In genomic region chr3:86930831-86931230, GRCh38 we compare ENCODE assay signal across 27 cellular contexts.
"Had no signal": no experiment of that assay in that cellular context is flagged by ENCODE, and none has a peak within 500 bp of the region (broad histone marks: within the 10 kb centered on the region; RNA-seq: fewer than 3 reads in every experiment).

No MANE protein-coding gene starts in this region.

- H3K4me1 ChIP-seq: body of pancreas, esophagus squamous epithelium, heart right ventricle, left lung, lower lobe of right lung, right atrium auricular region, spleen, testis, transverse colon had no signal

- H3K27ac ChIP-seq: body of pancreas, esophagus squamous epithelium, heart right ventricle, left lung, lower lobe of right lung, neural progenitor cell, right atrium auricular region, spleen, testis, transverse colon had no signal

- H2AFZ ChIP-seq: neural progenitor cell had no signal

- H3K27me3 ChIP-seq: body of pancreas, esophagus squamous epithelium, heart right ventricle, left lung, neural progenitor cell, right atrium auricular region, spleen, testis, transverse colon had no signal

- H3K9me3 Mint-ChIP-seq: activated CD4-positive, alpha-beta T cell treated with anti-CD3 and anti-CD28 coated beads, Interleukin-2, amount 10 ng/mL, durations not matched to agents 24 days and 14 days; activated T-cell treated with anti-CD3 and anti-CD28 coated beads, Interleukin-2, amount 50 U/mL, for 4 hours; dendritic cell treated with granulocyte-macrophage colony-stimulating factor and Interleukin-4, amounts not matched to agents 40 ng/mL and 50 ng/mL, for 4 days had no signal

- H3K4me1 Mint-ChIP-seq: activated CD4-positive, alpha-beta T cell treated with anti-CD3 and anti-CD28 coated beads, Interleukin-2, amount 10 ng/mL, durations not matched to agents 24 days and 14 days; activated T-helper 17 cell treated with anti-CD3 and anti-CD28 coated beads, Interleukin-2, amount 50 U/mL, for 72 hours; natural killer cell had no signal

- H3K36me3 ChIP-seq: esophagus squamous epithelium, heart right ventricle, left lung, lower lobe of right lung, neural progenitor cell, right atrium auricular region, spleen, transverse colon had no signal

- H3K9me3 ChIP-seq: body of pancreas, esophagus squamous epithelium, heart right ventricle, left lung, lower lobe of right lung, right atrium auricular region, spleen, testis, transverse colon had no signal

- DNase-seq: activated CD4-positive, alpha-beta memory T cell treated with anti-CD3 and anti-CD28 coated beads for 36 hours; activated CD4-positive, alpha-beta T cell treated with anti-CD3 and anti-CD28 coated beads, Interleukin-2, amount 10 ng/mL, durations not matched to agents 24 days and 14 days; activated CD4-positive, CD25-positive, alpha-beta regulatory T cell treated with anti-CD3 and anti-CD28 coated beads, Interleukin-2, amount 50 U/mL, for 72 hours; activated gamma-delta T cell treated with Interleukin-2 at 50 U/mL for 16 hours; activated T-cell treated with anti-CD3 and anti-CD28 coated beads, Interleukin-2, amount 50 U/mL, for 4 hours; anterior cingulate cortex; body of pancreas; esophagus squamous epithelium; foreskin melanocyte; heart right ventricle; kidney glomerular epithelial cell; left lung; lower lobe of right lung; mesenchymal stem cell; natural killer cell; occipital lobe; spleen; stimulated activated CD4-positive, alpha-beta T cell treated with anti-CD3 and anti-CD28 coated beads, Interleukin-2, amount 100 ng/mL, for 48 hours; stimulated activated naive CD8-positive, alpha-beta T cell treated with anti-CD3 and anti-CD28 coated beads, Interleukin-15, Interleukin-2, amounts not matched to agents 100 U/mL and 50 U/mL, for 24 hours; T-helper 2 cell; testis; transverse colon had no signal

- H3K36me3 Mint-ChIP-seq: activated CD4-positive, alpha-beta memory T cell treated with anti-CD3 and anti-CD28 coated beads for 36 hours; activated naive CD4-positive, alpha-beta T cell treated with anti-CD3 and anti-CD28 coated beads, Interleukin-2, amount 50 U/mL, for 72 hours; natural killer cell; neural progenitor cell had no signal

- H3K4me2 ChIP-seq: neural progenitor cell had no signal

- H3K27ac Mint-ChIP-seq: activated CD4-positive, alpha-beta memory T cell treated with anti-CD3 and anti-CD28 coated beads for 36 hours; activated CD4-positive, alpha-beta T cell treated with anti-CD3 and anti-CD28 coated beads, Interleukin-2, amount 10 ng/mL, durations not matched to agents 24 days and 14 days; activated naive CD4-positive, alpha-beta T cell treated with anti-CD3 and anti-CD28 coated beads, Interleukin-2, amount 50 U/mL, for 72 hours; activated T-helper 17 cell treated with anti-CD3 and anti-CD28 coated beads, Interleukin-2, amount 50 U/mL, for 72 hours; dendritic cell treated with granulocyte-macrophage colony-stimulating factor and Interleukin-4, amounts not matched to agents 40 ng/mL and 50 ng/mL, for 4 days; natural killer cell; neural progenitor cell had no signal

- H3K4me3 Mint-ChIP-seq: activated CD4-positive, alpha-beta memory T cell treated with anti-CD3 and anti-CD28 coated beads for 36 hours; activated CD4-positive, alpha-beta T cell treated with anti-CD3 and anti-CD28 coated beads, Interleukin-2, amount 10 ng/mL, durations not matched to agents 24 days and 14 days; activated T-cell treated with anti-CD3 and anti-CD28 coated beads, Interleukin-2, amount 50 U/mL, for 4 hours; activated T-helper 17 cell treated with anti-CD3 and anti-CD28 coated beads, Interleukin-2, amount 50 U/mL, for 72 hours; dendritic cell treated with granulocyte-macrophage colony-stimulating factor and Interleukin-4, amounts not matched to agents 40 ng/mL and 50 ng/mL, for 4 days; natural killer cell; neural progenitor cell had no signal

- H3K9ac ChIP-seq: neural progenitor cell had no signal

- ATAC-seq: activated naive CD4-positive, alpha-beta T cell treated with anti-CD3 and anti-CD28 coated beads, Interleukin-2, amount 50 U/mL, for 72 hours; activated T-cell treated with anti-CD3 and anti-CD28 coated beads, Interleukin-2, amount 50 U/mL, for 4 hours; activated T-helper 17 cell treated with anti-CD3 and anti-CD28 coated beads, Interleukin-2, amount 50 U/mL, for 72 hours; body of pancreas; heart right ventricle; left lung; lower lobe of right lung; natural killer cell; stimulated activated naive CD8-positive, alpha-beta T cell treated with anti-CD3 and anti-CD28 coated beads, Interleukin-15, Interleukin-2, amounts not matched to agents 100 U/mL and 50 U/mL, for 24 hours had no signal

- H3K27me3 Mint-ChIP-seq: activated CD4-positive, alpha-beta memory T cell treated with anti-CD3 and anti-CD28 coated beads for 36 hours; activated CD4-positive, alpha-beta T cell treated with anti-CD3 and anti-CD28 coated beads, Interleukin-2, amount 10 ng/mL, durations not matched to agents 24 days and 14 days; activated T-helper 17 cell treated with anti-CD3 and anti-CD28 coated beads, Interleukin-2, amount 50 U/mL, for 72 hours; dendritic cell treated with granulocyte-macrophage colony-stimulating factor and Interleukin-4, amounts not matched to agents 40 ng/mL and 50 ng/mL, for 4 days had no signal

- H3K4me3 ChIP-seq: body of pancreas, esophagus squamous epithelium, heart right ventricle, left lung, lower lobe of right lung, neural progenitor cell, right atrium auricular region, spleen, testis, transverse colon had no signal
